In genomic region chr15:70098461-70099166, GRCh38 we compare ENCODE assay signal across 1 cellular context.
TF ChIP-seq lines count a peak whose summit lies in the region.

No MANE protein-coding gene starts in this region.

TF ChIP-seq in HepG2, 621 proteins besides CTCF, POLR2A, EP300 and RAD21 (continued from another document and continues in another):
- TF ChIP-seq PHF8 (CRISPR knock-in tag; IDR thresholded peaks at IDR 0.05) (no peak; the same call in 1 of the 2 replicates), ZNF292 (CRISPR knock-in tag; IDR thresholded peaks at IDR 0.05; ENCODE audit: borderline replicate concordance, low read depth) (no peak), ZNF567 (CRISPR knock-in tag; IDR thresholded peaks at IDR 0.05; ENCODE audit: borderline replicate concordance) (no peak), HIC2 (CRISPR knock-in tag; IDR thresholded peaks at IDR 0.05; ENCODE audit: low read depth) (no peak), ZNF296 (CRISPR knock-in tag; conservative IDR thresholded peaks at IDR 0.05) (peak; percentile 62; the same call in 1 of the 2 replicates), ZNF546 (CRISPR knock-in tag; conservative IDR thresholded peaks at IDR 0.05) (no peak), ZNF20 (CRISPR knock-in tag; IDR thresholded peaks at IDR 0.05) (0 out of 2 replicates have a peak, but pooled peaks have one; percentile 75), RARG (CRISPR knock-in tag; IDR thresholded peaks at IDR 0.05; ENCODE audit: low read depth) (no peak), ZNF124 (CRISPR knock-in tag; IDR thresholded peaks at IDR 0.05) (no peak), ZNF557 (CRISPR knock-in tag; IDR thresholded peaks at IDR 0.05) (no peak), CHD4 (IDR thresholded peaks at IDR 0.05; ENCODE audit: borderline replicate concordance, low read length) (no peak), ZNF780A (CRISPR knock-in tag; IDR thresholded peaks at IDR 0.05) (no peak), SP2 (CRISPR knock-in tag; IDR thresholded peaks at IDR 0.05) (no peak), ZNF234 (CRISPR knock-in tag; conservative IDR thresholded peaks at IDR 0.05) (no peak), RARA (CRISPR knock-in tag; IDR thresholded peaks at IDR 0.05) (peak; percentile 85), ARID5B (CRISPR knock-in tag; IDR thresholded peaks at IDR 0.05) (peak; percentile 54), ZBTB38 (CRISPR knock-in tag; IDR thresholded peaks at IDR 0.05) (no peak), ZNF768 (CRISPR knock-in tag; IDR thresholded peaks at IDR 0.05) (no peak), ZFP36 (IDR thresholded peaks at IDR 0.05; ENCODE audit: borderline replicate concordance, low read depth, low read length, partially characterized antibody) (no peak), SOX6 (IDR thresholded peaks at IDR 0.05) (no peak), SOX6 (CRISPR knock-in tag; IDR thresholded peaks at IDR 0.05) (peak; percentile 92), ZNF350 (CRISPR knock-in tag; IDR thresholded peaks at IDR 0.05; ENCODE audit: borderline replicate concordance, low read depth) (no peak), SATB2 (CRISPR knock-in tag; IDR thresholded peaks at IDR 0.05) (no peak), KMT2A (CRISPR knock-in tag; IDR thresholded peaks at IDR 0.05) (no peak), ZNF501 (CRISPR knock-in tag; IDR thresholded peaks at IDR 0.05) (no peak), MAFF (IDR thresholded peaks at IDR 0.05; ENCODE audit: low read depth, low read length) (no peak), YEATS2 (CRISPR knock-in tag; IDR thresholded peaks at IDR 0.05; ENCODE audit: borderline replicate concordance) (no peak), SKI (IDR thresholded peaks at IDR 0.05; ENCODE audit: partially characterized antibody) (peak; percentile 72)
- TF ChIP-seq, protein P1, sequence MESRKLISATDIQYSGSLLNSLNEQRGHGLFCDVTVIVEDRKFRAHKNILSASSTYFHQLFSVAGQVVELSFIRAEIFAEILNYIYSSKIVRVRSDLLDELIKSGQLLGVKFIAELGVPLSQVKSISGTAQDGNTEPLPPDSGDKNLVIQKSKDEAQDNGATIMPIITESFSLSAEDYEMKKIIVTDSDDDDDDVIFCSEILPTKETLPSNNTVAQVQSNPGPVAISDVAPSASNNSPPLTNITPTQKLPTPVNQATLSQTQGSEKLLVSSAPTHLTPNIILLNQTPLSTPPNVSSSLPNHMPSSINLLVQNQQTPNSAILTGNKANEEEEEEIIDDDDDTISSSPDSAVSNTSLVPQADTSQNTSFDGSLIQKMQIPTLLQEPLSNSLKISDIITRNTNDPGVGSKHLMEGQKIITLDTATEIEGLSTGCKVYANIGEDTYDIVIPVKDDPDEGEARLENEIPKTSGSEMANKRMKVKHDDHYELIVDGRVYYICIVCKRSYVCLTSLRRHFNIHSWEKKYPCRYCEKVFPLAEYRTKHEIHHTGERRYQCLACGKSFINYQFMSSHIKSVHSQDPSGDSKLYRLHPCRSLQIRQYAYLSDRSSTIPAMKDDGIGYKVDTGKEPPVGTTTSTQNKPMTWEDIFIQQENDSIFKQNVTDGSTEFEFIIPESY (CRISPR knock-in tag; IDR thresholded peaks at IDR 0.05), result no peak
- TF ChIP-seq, protein P2, sequence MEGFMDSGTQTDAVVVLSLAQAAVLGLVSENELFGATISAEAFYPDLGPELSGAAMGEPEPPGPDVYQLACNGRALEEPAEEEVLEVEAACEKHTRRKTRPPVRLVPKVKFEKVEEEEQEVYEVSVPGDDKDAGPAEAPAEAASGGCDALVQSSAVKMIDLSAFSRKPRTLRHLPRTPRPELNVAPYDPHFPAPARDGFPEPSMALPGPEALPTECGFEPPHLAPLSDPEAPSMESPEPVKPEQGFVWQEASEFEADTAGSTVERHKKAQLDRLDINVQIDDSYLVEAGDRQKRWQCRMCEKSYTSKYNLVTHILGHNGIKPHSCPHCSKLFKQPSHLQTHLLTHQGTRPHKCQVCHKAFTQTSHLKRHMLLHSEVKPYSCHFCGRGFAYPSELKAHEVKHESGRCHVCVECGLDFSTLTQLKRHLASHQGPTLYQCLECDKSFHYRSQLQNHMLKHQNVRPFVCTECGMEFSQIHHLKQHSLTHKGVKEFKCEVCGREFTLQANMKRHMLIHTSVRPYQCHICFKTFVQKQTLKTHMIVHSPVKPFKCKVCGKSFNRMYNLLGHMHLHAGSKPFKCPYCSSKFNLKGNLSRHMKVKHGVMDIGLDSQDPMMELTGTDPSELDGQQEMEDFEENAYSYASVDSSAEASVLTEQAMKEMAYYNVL (CRISPR knock-in tag; IDR thresholded peaks at IDR 0.05; ENCODE audit: borderline replicate concordance), result peak; percentile 94; the same call in 1 of the 2 replicates
- TF ChIP-seq, protein P3, sequence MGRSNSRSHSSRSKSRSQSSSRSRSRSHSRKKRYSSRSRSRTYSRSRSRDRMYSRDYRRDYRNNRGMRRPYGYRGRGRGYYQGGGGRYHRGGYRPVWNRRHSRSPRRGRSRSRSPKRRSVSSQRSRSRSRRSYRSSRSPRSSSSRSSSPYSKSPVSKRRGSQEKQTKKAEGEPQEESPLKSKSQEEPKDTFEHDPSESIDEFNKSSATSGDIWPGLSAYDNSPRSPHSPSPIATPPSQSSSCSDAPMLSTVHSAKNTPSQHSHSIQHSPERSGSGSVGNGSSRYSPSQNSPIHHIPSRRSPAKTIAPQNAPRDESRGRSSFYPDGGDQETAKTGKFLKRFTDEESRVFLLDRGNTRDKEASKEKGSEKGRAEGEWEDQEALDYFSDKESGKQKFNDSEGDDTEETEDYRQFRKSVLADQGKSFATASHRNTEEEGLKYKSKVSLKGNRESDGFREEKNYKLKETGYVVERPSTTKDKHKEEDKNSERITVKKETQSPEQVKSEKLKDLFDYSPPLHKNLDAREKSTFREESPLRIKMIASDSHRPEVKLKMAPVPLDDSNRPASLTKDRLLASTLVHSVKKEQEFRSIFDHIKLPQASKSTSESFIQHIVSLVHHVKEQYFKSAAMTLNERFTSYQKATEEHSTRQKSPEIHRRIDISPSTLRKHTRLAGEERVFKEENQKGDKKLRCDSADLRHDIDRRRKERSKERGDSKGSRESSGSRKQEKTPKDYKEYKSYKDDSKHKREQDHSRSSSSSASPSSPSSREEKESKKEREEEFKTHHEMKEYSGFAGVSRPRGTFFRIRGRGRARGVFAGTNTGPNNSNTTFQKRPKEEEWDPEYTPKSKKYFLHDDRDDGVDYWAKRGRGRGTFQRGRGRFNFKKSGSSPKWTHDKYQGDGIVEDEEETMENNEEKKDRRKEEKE (IDR thresholded peaks at IDR 0.05), result no peak
- TF ChIP-seq, protein P4, sequence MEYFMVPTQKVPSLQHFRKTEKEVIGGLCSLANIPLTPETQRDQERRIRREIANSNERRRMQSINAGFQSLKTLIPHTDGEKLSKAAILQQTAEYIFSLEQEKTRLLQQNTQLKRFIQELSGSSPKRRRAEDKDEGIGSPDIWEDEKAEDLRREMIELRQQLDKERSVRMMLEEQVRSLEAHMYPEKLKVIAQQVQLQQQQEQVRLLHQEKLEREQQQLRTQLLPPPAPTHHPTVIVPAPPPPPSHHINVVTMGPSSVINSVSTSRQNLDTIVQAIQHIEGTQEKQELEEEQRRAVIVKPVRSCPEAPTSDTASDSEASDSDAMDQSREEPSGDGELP (IDR thresholded peaks at IDR 0.05; ENCODE audit: borderline replicate concordance, low read depth), result 0 out of 2 replicates have a peak, but pooled peaks have one; percentile 33
- TF ChIP-seq, protein P5, sequence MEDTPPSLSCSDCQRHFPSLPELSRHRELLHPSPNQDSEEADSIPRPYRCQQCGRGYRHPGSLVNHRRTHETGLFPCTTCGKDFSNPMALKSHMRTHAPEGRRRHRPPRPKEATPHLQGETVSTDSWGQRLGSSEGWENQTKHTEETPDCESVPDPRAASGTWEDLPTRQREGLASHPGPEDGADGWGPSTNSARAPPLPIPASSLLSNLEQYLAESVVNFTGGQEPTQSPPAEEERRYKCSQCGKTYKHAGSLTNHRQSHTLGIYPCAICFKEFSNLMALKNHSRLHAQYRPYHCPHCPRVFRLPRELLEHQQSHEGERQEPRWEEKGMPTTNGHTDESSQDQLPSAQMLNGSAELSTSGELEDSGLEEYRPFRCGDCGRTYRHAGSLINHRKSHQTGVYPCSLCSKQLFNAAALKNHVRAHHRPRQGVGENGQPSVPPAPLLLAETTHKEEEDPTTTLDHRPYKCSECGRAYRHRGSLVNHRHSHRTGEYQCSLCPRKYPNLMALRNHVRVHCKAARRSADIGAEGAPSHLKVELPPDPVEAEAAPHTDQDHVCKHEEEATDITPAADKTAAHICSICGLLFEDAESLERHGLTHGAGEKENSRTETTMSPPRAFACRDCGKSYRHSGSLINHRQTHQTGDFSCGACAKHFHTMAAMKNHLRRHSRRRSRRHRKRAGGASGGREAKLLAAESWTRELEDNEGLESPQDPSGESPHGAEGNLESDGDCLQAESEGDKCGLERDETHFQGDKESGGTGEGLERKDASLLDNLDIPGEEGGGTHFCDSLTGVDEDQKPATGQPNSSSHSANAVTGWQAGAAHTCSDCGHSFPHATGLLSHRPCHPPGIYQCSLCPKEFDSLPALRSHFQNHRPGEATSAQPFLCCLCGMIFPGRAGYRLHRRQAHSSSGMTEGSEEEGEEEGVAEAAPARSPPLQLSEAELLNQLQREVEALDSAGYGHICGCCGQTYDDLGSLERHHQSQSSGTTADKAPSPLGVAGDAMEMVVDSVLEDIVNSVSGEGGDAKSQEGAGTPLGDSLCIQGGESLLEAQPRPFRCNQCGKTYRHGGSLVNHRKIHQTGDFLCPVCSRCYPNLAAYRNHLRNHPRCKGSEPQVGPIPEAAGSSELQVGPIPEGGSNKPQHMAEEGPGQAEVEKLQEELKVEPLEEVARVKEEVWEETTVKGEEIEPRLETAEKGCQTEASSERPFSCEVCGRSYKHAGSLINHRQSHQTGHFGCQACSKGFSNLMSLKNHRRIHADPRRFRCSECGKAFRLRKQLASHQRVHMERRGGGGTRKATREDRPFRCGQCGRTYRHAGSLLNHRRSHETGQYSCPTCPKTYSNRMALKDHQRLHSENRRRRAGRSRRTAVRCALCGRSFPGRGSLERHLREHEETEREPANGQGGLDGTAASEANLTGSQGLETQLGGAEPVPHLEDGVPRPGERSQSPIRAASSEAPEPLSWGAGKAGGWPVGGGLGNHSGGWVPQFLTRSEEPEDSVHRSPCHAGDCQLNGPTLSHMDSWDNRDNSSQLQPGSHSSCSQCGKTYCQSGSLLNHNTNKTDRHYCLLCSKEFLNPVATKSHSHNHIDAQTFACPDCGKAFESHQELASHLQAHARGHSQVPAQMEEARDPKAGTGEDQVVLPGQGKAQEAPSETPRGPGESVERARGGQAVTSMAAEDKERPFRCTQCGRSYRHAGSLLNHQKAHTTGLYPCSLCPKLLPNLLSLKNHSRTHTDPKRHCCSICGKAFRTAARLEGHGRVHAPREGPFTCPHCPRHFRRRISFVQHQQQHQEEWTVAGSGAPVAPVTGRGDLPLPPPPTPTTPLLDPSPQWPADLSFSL (CRISPR knock-in tag; IDR thresholded peaks at IDR 0.05), result no peak
- TF ChIP-seq, protein P6, sequence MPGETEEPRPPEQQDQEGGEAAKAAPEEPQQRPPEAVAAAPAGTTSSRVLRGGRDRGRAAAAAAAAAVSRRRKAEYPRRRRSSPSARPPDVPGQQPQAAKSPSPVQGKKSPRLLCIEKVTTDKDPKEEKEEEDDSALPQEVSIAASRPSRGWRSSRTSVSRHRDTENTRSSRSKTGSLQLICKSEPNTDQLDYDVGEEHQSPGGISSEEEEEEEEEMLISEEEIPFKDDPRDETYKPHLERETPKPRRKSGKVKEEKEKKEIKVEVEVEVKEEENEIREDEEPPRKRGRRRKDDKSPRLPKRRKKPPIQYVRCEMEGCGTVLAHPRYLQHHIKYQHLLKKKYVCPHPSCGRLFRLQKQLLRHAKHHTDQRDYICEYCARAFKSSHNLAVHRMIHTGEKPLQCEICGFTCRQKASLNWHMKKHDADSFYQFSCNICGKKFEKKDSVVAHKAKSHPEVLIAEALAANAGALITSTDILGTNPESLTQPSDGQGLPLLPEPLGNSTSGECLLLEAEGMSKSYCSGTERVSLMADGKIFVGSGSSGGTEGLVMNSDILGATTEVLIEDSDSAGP (CRISPR knock-in tag; IDR thresholded peaks at IDR 0.05; ENCODE audit: borderline replicate concordance), result no peak; the same call in 1 of the 2 replicates
- TF ChIP-seq, protein P7, sequence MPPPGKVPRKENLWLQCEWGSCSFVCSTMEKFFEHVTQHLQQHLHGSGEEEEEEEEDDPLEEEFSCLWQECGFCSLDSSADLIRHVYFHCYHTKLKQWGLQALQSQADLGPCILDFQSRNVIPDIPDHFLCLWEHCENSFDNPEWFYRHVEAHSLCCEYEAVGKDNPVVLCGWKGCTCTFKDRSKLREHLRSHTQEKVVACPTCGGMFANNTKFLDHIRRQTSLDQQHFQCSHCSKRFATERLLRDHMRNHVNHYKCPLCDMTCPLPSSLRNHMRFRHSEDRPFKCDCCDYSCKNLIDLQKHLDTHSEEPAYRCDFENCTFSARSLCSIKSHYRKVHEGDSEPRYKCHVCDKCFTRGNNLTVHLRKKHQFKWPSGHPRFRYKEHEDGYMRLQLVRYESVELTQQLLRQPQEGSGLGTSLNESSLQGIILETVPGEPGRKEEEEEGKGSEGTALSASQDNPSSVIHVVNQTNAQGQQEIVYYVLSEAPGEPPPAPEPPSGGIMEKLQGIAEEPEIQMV (CRISPR knock-in tag; IDR thresholded peaks at IDR 0.05; ENCODE audit: low read depth), result no peak
